1 cellular context compared by ENCODE assay signal in the genomic region with DNA sequence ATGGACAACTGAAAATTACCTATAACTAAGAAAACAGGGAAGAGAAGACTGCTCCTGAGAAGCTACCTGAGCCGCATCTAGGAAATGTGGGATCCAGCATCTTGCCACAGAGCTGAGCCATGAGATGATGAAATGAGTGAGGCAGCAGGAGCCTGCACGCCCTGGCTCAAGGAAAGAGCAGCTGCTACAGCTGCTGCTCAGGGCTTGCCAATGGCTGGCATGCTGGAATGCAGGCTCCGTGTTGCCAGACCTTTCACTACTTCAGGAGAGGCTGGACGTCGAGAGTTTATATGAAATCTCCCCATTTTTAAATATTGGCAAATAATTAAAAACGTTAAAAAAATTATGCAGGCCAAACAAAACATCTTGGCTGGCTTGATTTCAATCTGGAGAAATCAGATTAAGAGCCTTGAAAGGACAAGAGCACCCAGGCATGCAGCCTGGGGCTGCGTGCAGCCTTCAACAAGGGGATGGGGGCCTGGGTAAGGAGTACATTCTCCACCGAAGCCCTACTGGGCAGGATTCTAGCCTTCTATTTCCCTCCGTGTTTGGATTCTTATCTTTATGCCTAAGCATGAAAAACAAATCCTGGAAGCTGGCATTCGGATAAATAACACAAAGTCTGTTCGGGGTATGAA.
TF ChIP-seq lines count a peak whose summit lies in the region.

No MANE protein-coding gene starts in this region.

TF ChIP-seq in endothelial cell of umbilical vein, 7 proteins besides CTCF, POLR2A, EP300 and RAD21:
- TF ChIP-seq JUN (IDR thresholded peaks at IDR 0.05; ENCODE audit: borderline replicate concordance, insufficient read depth, insufficient read length, low read depth) (no peak), POLR2AphosphoS5 (IDR thresholded peaks at IDR 0.05; ENCODE audit: insufficient read depth, low read depth, low read length) (no peak), MYC (IDR thresholded peaks at IDR 0.05; ENCODE audit: low read depth, low read length) (no peak), GATA2 (IDR thresholded peaks at IDR 0.05; ENCODE audit: insufficient read depth, insufficient read length, low read depth, low read length) (no peak), EZH2 (IDR thresholded peaks at IDR 0.05; ENCODE audit: borderline replicate concordance, low read depth, low read length, severe bottlenecking) (no peak), FOS (IDR thresholded peaks at IDR 0.05; ENCODE audit: borderline replicate concordance, insufficient read depth, low read length) (no peak)
- TF ChIP-seq, protein P1, sequence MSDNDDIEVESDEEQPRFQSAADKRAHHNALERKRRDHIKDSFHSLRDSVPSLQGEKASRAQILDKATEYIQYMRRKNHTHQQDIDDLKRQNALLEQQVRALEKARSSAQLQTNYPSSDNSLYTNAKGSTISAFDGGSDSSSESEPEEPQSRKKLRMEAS (IDR thresholded peaks at IDR 0.05; ENCODE audit: insufficient read depth, insufficient read length): no peak
